ENCODE assay signal across 16 cellular contexts in the genomic region with DNA sequence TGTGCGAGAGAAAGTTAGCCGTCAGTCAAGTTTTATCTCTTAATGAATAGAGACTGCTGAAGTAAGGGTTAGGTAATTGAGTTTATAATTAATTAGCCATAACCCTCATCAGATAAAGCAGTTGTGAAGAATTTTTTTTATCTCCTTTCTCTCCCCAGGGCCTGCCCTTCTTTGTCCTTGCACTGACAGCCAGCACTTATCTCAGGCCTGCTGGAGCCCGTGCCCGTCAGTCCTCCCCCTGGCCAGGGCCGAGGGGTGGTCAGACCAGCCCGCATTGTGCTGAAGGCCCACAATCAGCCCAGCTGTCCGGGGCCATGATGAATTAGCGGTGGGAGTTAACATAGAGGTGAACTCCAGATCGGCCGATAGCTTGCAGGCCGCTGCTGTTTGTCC.
"Had no signal": no experiment of that assay in that cellular context is flagged by ENCODE, and none has a peak within 500 bp of the region (broad histone marks: within the 10 kb centered on the region; RNA-seq: fewer than 3 reads in every experiment).

No MANE protein-coding gene starts in this region.

- H3K27me3 Mint-ChIP-seq: activated CD8-positive, alpha-beta memory T cell treated with anti-CD3 and anti-CD28 coated beads, Interleukin-2, amount 10 ng/mL, durations not matched to agents 7 days and 5 days; central memory CD8-positive, alpha-beta T cell had no signal

- H3K36me3 Mint-ChIP-seq: activated CD8-positive, alpha-beta memory T cell treated with anti-CD3 and anti-CD28 coated beads, Interleukin-2, amount 10 ng/mL, durations not matched to agents 7 days and 5 days; activated naive CD4-positive, alpha-beta T cell treated with anti-CD3 and anti-CD28 coated beads, Interleukin-2, amount 50 U/mL, for 24 hours; naive B cell; stimulated activated effector memory CD8-positive, alpha-beta T cell treated with anti-CD3 and anti-CD28 coated beads, Interleukin-12 subunit alpha, Interleukin-12 subunit beta, amount 100 ng/mL, for 72 hours had no signal

- H3K27me3 ChIP-seq: upper lobe of right lung had no signal

- ATAC-seq: activated CD8-positive, alpha-beta memory T cell treated with anti-CD3 and anti-CD28 coated beads, Interleukin-2, amount 10 ng/mL, durations not matched to agents 7 days and 5 days; psoas muscle; stimulated activated effector memory CD8-positive, alpha-beta T cell treated with anti-CD3 and anti-CD28 coated beads, Interleukin-12 subunit alpha, Interleukin-12 subunit beta, amount 100 ng/mL, for 72 hours; upper lobe of right lung had no signal

- H3K4me3 ChIP-seq: coronary artery, lung, psoas muscle, thoracic aorta, upper lobe of right lung had no signal

- H3K4me1 ChIP-seq: psoas muscle, upper lobe of right lung had no signal

- H3K27ac Mint-ChIP-seq: activated CD8-positive, alpha-beta memory T cell treated with anti-CD3 and anti-CD28 coated beads, Interleukin-2, amount 10 ng/mL, durations not matched to agents 7 days and 5 days; activated naive CD4-positive, alpha-beta T cell treated with anti-CD3 and anti-CD28 coated beads, Interleukin-2, amount 50 U/mL, for 24 hours; naive B cell; stimulated activated effector memory CD8-positive, alpha-beta T cell treated with anti-CD3 and anti-CD28 coated beads, Interleukin-12 subunit alpha, Interleukin-12 subunit beta, amount 100 ng/mL, for 72 hours had no signal

- DNase-seq: activated CD4-positive, alpha-beta T cell treated with anti-CD3 and anti-CD28 coated beads, Interleukin-2, amount 50 U/mL, for 48 hours; activated CD8-positive, alpha-beta memory T cell treated with anti-CD3 and anti-CD28 coated beads, Interleukin-2, amount 10 ng/mL, durations not matched to agents 7 days and 5 days; activated effector memory CD4-positive, alpha-beta T cell treated with anti-CD3 and anti-CD28 coated beads, Interleukin-2, amount 50 U/mL, for 16 hours; activated T-cell treated with anti-CD3 and anti-CD28 coated beads, Interleukin-2, amount 50 U/mL, for 48 hours; effector CD4-positive, alpha-beta T cell; foreskin melanocyte; naive B cell; occipital lobe; psoas muscle; upper lobe of right lung had no signal

- H3K4me1 Mint-ChIP-seq: activated CD8-positive, alpha-beta memory T cell treated with anti-CD3 and anti-CD28 coated beads, Interleukin-2, amount 10 ng/mL, durations not matched to agents 7 days and 5 days; activated naive CD4-positive, alpha-beta T cell treated with anti-CD3 and anti-CD28 coated beads, Interleukin-2, amount 50 U/mL, for 24 hours; central memory CD8-positive, alpha-beta T cell; naive B cell had no signal

- H3K36me3 ChIP-seq: thoracic aorta, upper lobe of right lung had no signal

- H3K9me3 Mint-ChIP-seq: activated naive CD4-positive, alpha-beta T cell treated with anti-CD3 and anti-CD28 coated beads, Interleukin-2, amount 50 U/mL, for 24 hours; central memory CD8-positive, alpha-beta T cell; naive B cell; stimulated activated effector memory CD8-positive, alpha-beta T cell treated with anti-CD3 and anti-CD28 coated beads, Interleukin-12 subunit alpha, Interleukin-12 subunit beta, amount 100 ng/mL, for 72 hours had no signal

- H3K27ac ChIP-seq: coronary artery, psoas muscle, thoracic aorta, upper lobe of right lung had no signal

- H3K4me3 Mint-ChIP-seq: activated CD8-positive, alpha-beta memory T cell treated with anti-CD3 and anti-CD28 coated beads, Interleukin-2, amount 10 ng/mL, durations not matched to agents 7 days and 5 days; activated naive CD4-positive, alpha-beta T cell treated with anti-CD3 and anti-CD28 coated beads, Interleukin-2, amount 50 U/mL, for 24 hours; central memory CD8-positive, alpha-beta T cell; naive B cell; stimulated activated effector memory CD8-positive, alpha-beta T cell treated with anti-CD3 and anti-CD28 coated beads, Interleukin-12 subunit alpha, Interleukin-12 subunit beta, amount 100 ng/mL, for 72 hours had no signal

- H3K9me3 ChIP-seq: psoas muscle, thoracic aorta, upper lobe of right lung had no signal
